Comparison of ENCODE assay signal across 7 cellular contexts in genomic region chr3:58678182-58678970, GRCh38. TPM values are rescaled to one million over a fixed set of nuclear protein-coding genes. Genes with fewer than 3 reads are reported as not detected.
"Had no signal": no experiment of that assay in that cellular context is flagged by ENCODE, and none has a peak within 500 bp of the region (broad histone marks: within the 10 kb centered on the region; RNA-seq: fewer than 3 reads in every experiment).

No MANE protein-coding gene starts in this region.

RNA-seq across cellular contexts. Expression of gene FAM3D, which starts 11.8 kb away (rescaled TPM):
- total RNA-seq: endodermal cell, heart right ventricle, kidney epithelial cell, left cardiac atrium, left ventricle myocardium superior, myocyte had no signal
- polyA plus RNA-seq: keratinocyte had no signal
